Comparison of ENCODE assay signal across 28 cellular contexts in genomic region chr1:219020386-219020785, GRCh38.
DNase-seq lines count a peak whose midpoint lies in the region; ATAC-seq and TF ChIP-seq lines count a peak whose summit lies in the region.
"Had no signal": no experiment of that assay in that cellular context is flagged by ENCODE, and none has a peak within 500 bp of the region (broad histone marks: within the 10 kb centered on the region; RNA-seq: fewer than 3 reads in every experiment).

No MANE protein-coding gene starts in this region.

- in situ Hi-C loops in GM23248 (cut with MboI) = no loop called here

- no peak overlapping the region for H3K4me2 ChIP-seq in GM23248 (ENCODE audit: unreplicated experiment)
- H3K4me2 ChIP-seq in GM23338 = no peak overlapping the region

- H4K20me1 ChIP-seq in GM23248 (ENCODE audit: insufficient read depth) (no peaks in the 10 kb centered on the region), GM23338 (replicated peaks; ENCODE audit: insufficient read depth) (no peaks in the 10 kb centered on the region)

- no peaks in the 10 kb centered on the region for H3K9me2 ChIP-seq in GM23248 (ENCODE audit: insufficient read depth)
- H3K9me2 ChIP-seq in GM23338 (ENCODE audit: insufficient read depth) = no peaks in the 10 kb centered on the region; the same call in 1 of the 2 replicates

- no peaks in the 10 kb centered on the region for H3K36me3 Mint-ChIP-seq in GM23338 (ENCODE audit: low read depth)
- H3K36me3 Mint-ChIP-seq: CD14-positive monocyte; CD8-positive, alpha-beta memory T cell had no signal

- no peaks in the 10 kb centered on the region for H3K36me3 ChIP-seq in GM23248 (ENCODE audit: low read depth)
- H3K36me3 ChIP-seq in GM23338 (ENCODE audit: insufficient read depth) = no peaks in the 10 kb centered on the region
- H3K36me3 ChIP-seq: BE2C, HAP-1, SJCRH30 had no signal

- H3K27me3 Mint-ChIP-seq in GM23338 (ENCODE audit: insufficient read depth, low read depth, poor library complexity) = no peaks in the 10 kb centered on the region
- H3K27me3 Mint-ChIP-seq: CD8-positive, alpha-beta memory T cell had no signal

- H2AFZ ChIP-seq in GM23248 = no peak overlapping the region
- H2AFZ ChIP-seq in GM23338 = no peak overlapping the region

- H3K27me3 ChIP-seq in GM23248 (replicated peaks; ENCODE audit: insufficient read depth) = no peaks in the 10 kb centered on the region
- no peaks in the 10 kb centered on the region for H3K27me3 ChIP-seq in GM23338 (ENCODE audit: insufficient read depth)
- H3K27me3 ChIP-seq: BE2C, SJCRH30 had no signal

- H3K27ac ChIP-seq in GM23248 (no peak overlapping the region), GM23338 (ENCODE audit: low read depth) (no peak overlapping the region)
- H3K27ac ChIP-seq: HL-60, SJCRH30 had no signal

- H3K4me1 ChIP-seq in GM23248 (ENCODE audit: insufficient read depth) (no peaks in the 10 kb centered on the region), GM23338 (ENCODE audit: insufficient read depth) (no peaks in the 10 kb centered on the region)
- H3K4me1 ChIP-seq: BE2C had no signal

- peaks cover 10% of the 10 kb centered on the region; the same call in 1 of the 3 replicates for H3K4me1 Mint-ChIP-seq in GM23338
- H3K4me1 Mint-ChIP-seq: CD14-positive monocyte; CD8-positive, alpha-beta memory T cell had no signal

- no peak overlapping the region for H3K27ac Mint-ChIP-seq in GM23338
- H3K27ac Mint-ChIP-seq: CD14-positive monocyte; CD8-positive, alpha-beta memory T cell had no signal

- 21 to 26% methylated on average over 2 of the region's 2 CpGs for WGBS in GM23248 (ENCODE audit: low coverage in 1 of 2, low lambda C conversion rate in 2 of 2, missing lambda C conversion rate in 2 of 2), 2 experiments

- TF ChIP-seq CTCF in GM23338 (conservative IDR thresholded peaks at IDR 0.05; ENCODE audit: low read depth in 2 of 2) = no peak

- ATAC-seq in GM18517 (IDR thresholded peaks at IDR 0.05; ENCODE audit: unreplicated experiment) = no peak
- no peak for ATAC-seq in GM23338
- ATAC-seq: HepG2, Right ventricle myocardium inferior, SK-N-SH treated with all-trans-retinoic acid at 6 μM for 48 hours had no signal

- H3F3A ChIP-seq in GM23248 (ENCODE audit: insufficient read depth) (no peaks in the 10 kb centered on the region), GM23338 (replicated peaks; ENCODE audit: low read depth) (no peaks in the 10 kb centered on the region)

- no peak overlapping the region for H3K4me3 Mint-ChIP-seq in GM23338
- H3K4me3 Mint-ChIP-seq: CD14-positive monocyte; CD8-positive, alpha-beta memory T cell had no signal

- H3K4me3 ChIP-seq in GM23248 (no peak overlapping the region), GM23338 (no peak overlapping the region)
- H3K4me3 ChIP-seq: HAP-1, SJCRH30 had no signal

- H3K79me2 ChIP-seq in GM23248 (ENCODE audit: insufficient read depth) (no peaks in the 10 kb centered on the region), GM23338 (replicated peaks; ENCODE audit: insufficient read depth) (no peaks in the 10 kb centered on the region)

- H3K9me3 ChIP-seq in GM23248 (ENCODE audit: low read depth) = no peaks in the 10 kb centered on the region
- H3K9me3 ChIP-seq: BE2C, HAP-1 had no signal

- DNase-seq in Daoy (ENCODE audit: low read depth) = peak; percentile 30
- DNase-seq in GM23248 = peak; percentile 1
- peak; percentile 11 for DNase-seq in dermis blood vessel endothelial cell
- peak; percentile 67 for DNase-seq in iris pigment epithelial cell (ENCODE audit: low read depth)
- DNase-seq in GM23338 (ENCODE audit: low spot score) = no peak
- no peak for DNase-seq in HT-29 (ENCODE audit: low spot score)
- DNase-seq: 8988T; ACHN; BE2C; CD8-positive, alpha-beta memory T cell; DMS 273 treated with DMSO at 0.1 percent for 48 hours; DMS79; Karpas-422; MV-4-11; NCI-H1105; NCI-H1436 treated with DMSO at 0.1 percent for 48 hours; NCI-H187 treated with DMSO at 0.1 percent for 48 hours; NCI-H446; NCI-H524 treated with DMSO at 0.1 percent for 48 hours; NCI-H774; SJCRH30 had no signal

- H3K9me3 Mint-ChIP-seq in GM23338 = no peaks in the 10 kb centered on the region; the same call in 2 of the 3 replicates

- no peak overlapping the region for H3K9ac ChIP-seq in GM23248

TF ChIP-seq in GM23338, 12 proteins besides CTCF, POLR2A, EP300 and RAD21 (continues in another document):
- no peak for TF ChIP-seq POLR2AphosphoS5 (IDR thresholded peaks at IDR 0.05; ENCODE audit: low read depth)
- TF ChIP-seq JUNB (IDR thresholded peaks at IDR 0.05; ENCODE audit: unreplicated experiment) = no peak
- TF ChIP-seq CREB1 (CRISPR knock-in tag; IDR thresholded peaks at IDR 0.05; ENCODE audit: low read depth) = no peak
- no peak for TF ChIP-seq ZNF331 (CRISPR knock-in tag; IDR thresholded peaks at IDR 0.05; ENCODE audit: low read depth)
- no peak for TF ChIP-seq NANOG (IDR thresholded peaks at IDR 0.05; ENCODE audit: borderline replicate concordance)
- no peak for TF ChIP-seq ETS1 (IDR thresholded peaks at IDR 0.05)
- TF ChIP-seq ZNF114 (CRISPR knock-in tag; IDR thresholded peaks at IDR 0.05) = no peak
- TF ChIP-seq EZH2 (IDR thresholded peaks at IDR 0.05; ENCODE audit: low read depth, unreplicated experiment) = no peak
- no peak for TF ChIP-seq REST (IDR thresholded peaks at IDR 0.05; ENCODE audit: unreplicated experiment)

Comparison
In these comparisons a context has a peak if more than half of its experiments do, and no peak if none do; other contexts are left out.
1. DNase-seq: peak in Daoy (single experiment), GM23248 (single experiment), dermis blood vessel endothelial cell (single experiment) and iris pigment epithelial cell (single experiment); none in GM23338 (single experiment) and HT-29 (single experiment).